ENCODE assay signal across 15 cellular contexts in the genomic region with DNA sequence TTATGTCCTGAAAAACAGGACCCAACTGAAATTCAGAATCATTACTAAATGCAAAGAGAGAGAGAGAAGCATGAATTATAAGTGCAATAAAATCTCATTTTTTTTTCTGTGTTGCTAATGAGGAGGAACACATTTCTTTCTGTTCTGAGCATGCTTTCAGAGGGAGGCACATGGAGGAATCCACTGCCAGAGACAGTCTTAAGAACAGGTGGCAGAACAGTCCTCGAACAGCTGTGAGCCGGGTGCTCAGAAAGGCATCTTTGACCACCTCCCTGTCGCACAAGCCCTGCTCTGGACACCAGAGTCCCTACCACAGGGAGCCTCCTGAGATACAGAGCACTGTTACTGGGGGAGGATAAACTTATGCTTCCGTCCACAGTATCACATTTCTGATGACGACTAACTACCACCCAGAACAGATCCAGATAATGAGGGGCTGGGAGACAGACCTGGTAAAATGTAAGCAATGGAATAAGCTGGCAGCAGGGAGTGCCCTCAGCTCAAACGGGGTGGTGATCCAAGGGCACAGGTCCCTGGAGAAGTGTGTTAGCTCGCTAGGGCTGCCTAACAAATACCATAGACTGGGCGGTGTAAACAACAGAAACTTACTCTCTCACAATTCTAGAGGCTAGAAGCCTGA.
A peak's percentile ranks its signal among the peaks of the same experiment; 100 is the strongest.
DNase-seq lines count a peak whose midpoint lies in the region; ATAC-seq and TF ChIP-seq lines count a peak whose summit lies in the region.
"Had no signal": no experiment of that assay in that cellular context is flagged by ENCODE, and none has a peak within 500 bp of the region (broad histone marks: within the 10 kb centered on the region; RNA-seq: fewer than 3 reads in every experiment).

No MANE protein-coding gene starts in this region.

- CTCF ChIA-PET in A673 (lab: Charles Lee), result interaction anchor here (0.5 to 1.4 kb wide), 6 partner anchors 10 to 265 kb away, joined by 3 to 12 read pairs (median 4); no protein-coding TSS in a partner anchor

- H3K4me3 ChIP-seq in A673 (ENCODE audit: low read depth, low read length, poor library complexity, severe bottlenecking) (no peak overlapping the region), SJSA1 (0 out of 2 replicates have a peak overlapping the region, but pooled peaks have one; percentile 2), fibroblast of the aortic adventitia (ENCODE audit: low read depth, low read length) (no peak overlapping the region)
- H3K4me3 ChIP-seq: transverse colon had no signal

- peaks cover 27% of the 10 kb centered on the region for H3K27me3 Mint-ChIP-seq in activated T-helper 1 cell treated with anti-CD3 and anti-CD28 coated beads, Interleukin-12 subunit alpha, Interleukin-12 subunit beta, Interleukin-2, Interleukin-4 antibody, amounts not matched to agents 30 ng/mL and 10 ng/mL and 1 ng/mL, durations not matched to agents 14 hours and 24 hours and 36 hours (ENCODE audit: insufficient read depth)
- peaks cover 87% of the 10 kb centered on the region for H3K27me3 Mint-ChIP-seq in T-helper 17 cell

- no peaks in the 10 kb centered on the region for H3K36me3 Mint-ChIP-seq in activated T-helper 1 cell treated with anti-CD3 and anti-CD28 coated beads, Interleukin-12 subunit alpha, Interleukin-12 subunit beta, Interleukin-2, Interleukin-4 antibody, amounts not matched to agents 30 ng/mL and 10 ng/mL and 1 ng/mL, durations not matched to agents 14 hours and 24 hours and 36 hours (ENCODE audit: low read depth)
- H3K36me3 Mint-ChIP-seq in T-helper 17 cell (ENCODE audit: low read depth), result peaks cover 10% of the 10 kb centered on the region
- H3K36me3 Mint-ChIP-seq: activated naive CD4-positive, alpha-beta T cell treated with anti-CD3 and anti-CD28 coated beads, Interleukin-2, amount 50 U/mL, for 72 hours had no signal

- TF ChIP-seq CTCF in A673 (conservative IDR thresholded peaks at IDR 0.05; ENCODE audit: low read depth, low read length) (no peak), fibroblast of the aortic adventitia (IDR thresholded peaks at IDR 0.05; ENCODE audit: insufficient read depth, low read length) (no peak)

- intact Hi-C loops in A673 (cut with micrococcal nuclease; ENCODE audit: unreplicated experiment), result loop anchor here (5.0 kb wide), 2 partner anchors 137 to 212 kb away; partner anchors contain the start of gene NIPBL
- intact Hi-C loops in activated T-helper 1 cell treated with anti-CD3 and anti-CD28 coated beads, Interleukin-12 subunit alpha, Interleukin-12 subunit beta, Interleukin-2, Interleukin-4 antibody, amounts not matched to agents 30 ng/mL and 10 ng/mL and 1 ng/mL, durations not matched to agents 14 hours and 24 hours and 36 hours (cut with micrococcal nuclease), result no loop called here

- no peak for ATAC-seq in HG03342 (IDR thresholded peaks at IDR 0.05; ENCODE audit: unreplicated experiment)
- no peak for ATAC-seq in T-helper 17 cell

- no peak overlapping the region for H3K27ac ChIP-seq in A673 (ENCODE audit: low read depth, low read length, poor library complexity, severe bottlenecking)
- peak overlapping the region; percentile 61 for H3K27ac ChIP-seq in SJSA1
- H3K27ac ChIP-seq: HL-60, neutrophil, transverse colon, WERI-Rb-1 had no signal

- DNase-seq in A673 (ENCODE audit: low spot score), result peak; percentile 40
- DNase-seq in HT1080 (ENCODE audit: low read depth), result peak; percentile 67
- DNase-seq in SJSA1 (ENCODE audit: low read depth in 1 of 2, low spot score in 2 of 2), result peak; percentile 35 to 49
- peak; percentile 26 for DNase-seq in fibroblast of the aortic adventitia (ENCODE audit: low read depth)
- no peak for DNase-seq in activated T-helper 1 cell treated with anti-CD3 and anti-CD28 coated beads, Interleukin-12 subunit alpha, Interleukin-12 subunit beta, Interleukin-2, Interleukin-4 antibody, amounts not matched to agents 30 ng/mL and 10 ng/mL and 1 ng/mL, durations not matched to agents 14 hours and 24 hours and 36 hours (ENCODE audit: low spot score)
- DNase-seq in T-helper 17 cell, result no peak
- no peak for DNase-seq in amniotic stem cell (lab: John Stamatoyannopoulos, UW)
- DNase-seq: cerebellar nuclear complex, NCI-H2227 treated with DMSO at 0.1 percent for 48 hours had no signal

- BruUV-seq in A673 (replicated peaks; lab: Mats Ljungman, UMichigan), result no TSS peak

- POLR2A ChIA-PET in A673 (lab: Charles Lee; ENCODE audit: low non-redundant PET), result no interaction called here

- no peaks in the 10 kb centered on the region for H3K9me3 ChIP-seq in A673 (ENCODE audit: low read depth, low read length, poor library complexity, severe bottlenecking)
- no peaks in the 10 kb centered on the region for H3K9me3 ChIP-seq in SJSA1 (replicated peaks)
- no peaks in the 10 kb centered on the region for H3K9me3 ChIP-seq in T-helper 17 cell (ENCODE audit: control insufficient read depth, low read length, poor library complexity, severe bottlenecking)
- H3K9me3 ChIP-seq: neutrophil, transverse colon had no signal

- no peak overlapping the region for H3K27ac Mint-ChIP-seq in activated T-helper 1 cell treated with anti-CD3 and anti-CD28 coated beads, Interleukin-12 subunit alpha, Interleukin-12 subunit beta, Interleukin-2, Interleukin-4 antibody, amounts not matched to agents 30 ng/mL and 10 ng/mL and 1 ng/mL, durations not matched to agents 14 hours and 24 hours and 36 hours
- no peak overlapping the region for H3K27ac Mint-ChIP-seq in T-helper 17 cell
- H3K27ac Mint-ChIP-seq: activated naive CD4-positive, alpha-beta T cell treated with anti-CD3 and anti-CD28 coated beads, Interleukin-2, amount 50 U/mL, for 72 hours had no signal

- H3K4me1 Mint-ChIP-seq in activated T-helper 1 cell treated with anti-CD3 and anti-CD28 coated beads, Interleukin-12 subunit alpha, Interleukin-12 subunit beta, Interleukin-2, Interleukin-4 antibody, amounts not matched to agents 30 ng/mL and 10 ng/mL and 1 ng/mL, durations not matched to agents 14 hours and 24 hours and 36 hours (ENCODE audit: low read depth), result peaks cover 13% of the 10 kb centered on the region
- H3K4me1 Mint-ChIP-seq in T-helper 17 cell, result peaks cover 23% of the 10 kb centered on the region

- H3K4me3 Mint-ChIP-seq in activated T-helper 1 cell treated with anti-CD3 and anti-CD28 coated beads, Interleukin-12 subunit alpha, Interleukin-12 subunit beta, Interleukin-2, Interleukin-4 antibody, amounts not matched to agents 30 ng/mL and 10 ng/mL and 1 ng/mL, durations not matched to agents 14 hours and 24 hours and 36 hours, result no peak overlapping the region
- no peak overlapping the region for H3K4me3 Mint-ChIP-seq in T-helper 17 cell

- H3K36me3 ChIP-seq in A673 (ENCODE audit: insufficient read depth, low read length, poor library complexity, severe bottlenecking) (no peaks in the 10 kb centered on the region), SJSA1 (no peaks in the 10 kb centered on the region)
- H3K36me3 ChIP-seq: neutrophil, transverse colon, WERI-Rb-1 had no signal

- peaks cover 2% of the 10 kb centered on the region for H3K27me3 ChIP-seq in A673 (replicated peaks; ENCODE audit: insufficient read depth, low read depth, low read length, poor library complexity)
- peaks cover 5% of the 10 kb centered on the region; the same call in 1 of the 2 replicates for H3K27me3 ChIP-seq in SJSA1 (replicated peaks)

- H3K4me1 ChIP-seq in A673 (ENCODE audit: insufficient read depth, low read length, poor library complexity, severe bottlenecking), result peaks cover 6% of the 10 kb centered on the region
- peaks cover 37% of the 10 kb centered on the region for H3K4me1 ChIP-seq in SJSA1 (replicated peaks)

- H3K9me3 Mint-ChIP-seq in activated T-helper 1 cell treated with anti-CD3 and anti-CD28 coated beads, Interleukin-12 subunit alpha, Interleukin-12 subunit beta, Interleukin-2, Interleukin-4 antibody, amounts not matched to agents 30 ng/mL and 10 ng/mL and 1 ng/mL, durations not matched to agents 14 hours and 24 hours and 36 hours, result no peaks in the 10 kb centered on the region
- H3K9me3 Mint-ChIP-seq: activated naive CD4-positive, alpha-beta T cell treated with anti-CD3 and anti-CD28 coated beads, Interleukin-2, amount 50 U/mL, for 72 hours had no signal

Comparison
In these comparisons a context has a peak if more than half of its experiments do, and no peak if none do; other contexts are left out.
1. DNase-seq: peak in A673 (single experiment), HT1080 (single experiment), SJSA1 (2 of 2) and fibroblast of the aortic adventitia (single experiment); none in activated T-helper 1 cell treated with anti-CD3 and anti-CD28 coated beads, Interleukin-12 subunit alpha, Interleukin-12 subunit beta, Interleukin-2, Interleukin-4 antibody, amounts not matched to agents 30 ng/mL and 10 ng/mL and 1 ng/mL, durations not matched to agents 14 hours and 24 hours and 36 hours (single experiment), T-helper 17 cell (0 of 3) and amniotic stem cell (single experiment).